Comparison of ENCODE assay signal across 10 cellular contexts in the genomic region with DNA sequence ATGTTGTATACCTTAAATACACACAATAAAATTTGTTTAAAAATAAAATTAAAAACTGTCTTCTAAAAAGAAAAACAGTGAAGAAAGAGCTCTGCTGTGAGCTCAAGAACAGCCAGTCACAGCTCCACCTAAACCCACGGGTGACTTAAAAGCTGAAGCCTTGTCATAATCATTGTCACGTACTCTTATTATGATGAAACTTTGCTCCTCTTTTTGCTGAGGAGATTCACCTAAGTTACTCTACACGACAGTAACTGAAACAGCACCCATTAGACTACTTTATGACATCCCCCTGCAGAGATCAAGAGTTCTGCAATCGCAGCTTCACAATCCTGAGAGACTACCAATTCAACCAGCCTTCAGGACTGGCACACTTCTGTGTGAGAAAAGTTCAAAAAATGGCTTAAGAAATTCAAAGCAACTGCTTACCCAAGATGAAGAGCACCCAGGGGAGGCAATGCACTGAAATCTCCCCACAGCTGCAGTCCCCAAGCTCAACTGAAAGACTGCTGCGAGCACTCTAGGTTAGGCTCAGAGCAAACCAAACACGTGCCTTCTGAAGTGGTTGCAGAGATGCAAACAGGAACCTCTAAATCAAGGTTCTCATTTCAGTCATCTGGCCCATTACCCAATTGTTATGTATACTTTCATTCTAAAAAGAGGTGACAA. TPM values are rescaled to one million over a fixed set of nuclear protein-coding genes. Genes with fewer than 3 reads are reported as not detected.
DNase-seq lines count a peak whose midpoint lies in the region; ATAC-seq and TF ChIP-seq lines count a peak whose summit lies in the region.
"Had no signal": no experiment of that assay in that cellular context is flagged by ENCODE, and none has a peak within 500 bp of the region (broad histone marks: within the 10 kb centered on the region; RNA-seq: fewer than 3 reads in every experiment).

A gene with protein sequence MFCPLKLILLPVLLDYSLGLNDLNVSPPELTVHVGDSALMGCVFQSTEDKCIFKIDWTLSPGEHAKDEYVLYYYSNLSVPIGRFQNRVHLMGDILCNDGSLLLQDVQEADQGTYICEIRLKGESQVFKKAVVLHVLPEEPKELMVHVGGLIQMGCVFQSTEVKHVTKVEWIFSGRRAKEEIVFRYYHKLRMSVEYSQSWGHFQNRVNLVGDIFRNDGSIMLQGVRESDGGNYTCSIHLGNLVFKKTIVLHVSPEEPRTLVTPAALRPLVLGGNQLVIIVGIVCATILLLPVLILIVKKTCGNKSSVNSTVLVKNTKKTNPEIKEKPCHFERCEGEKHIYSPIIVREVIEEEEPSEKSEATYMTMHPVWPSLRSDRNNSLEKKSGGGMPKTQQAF (minus strand): TSS at position 500 of the 669 bp plus-strand sequence. CDS start 10,145 bp downstream, outside the sequence.

- H3K4me1 ChIP-seq in naive thymus-derived CD4-positive, alpha-beta T cell (ENCODE audit: control insufficient read depth in 2 of 2, insufficient read depth in 2 of 2, low read length in 2 of 2) = peaks cover 79 to 84% of the 10 kb centered on the region in 2 donors

- POLR2A ChIA-PET in GM10248 (lab: Yijun Ruan, JAX) = interaction anchor here (1.0 kb wide), 1 partner anchor 10 kb away, joined by 3 read pairs; no protein-coding TSS in a partner anchor
- POLR2A ChIA-PET in naive thymus-derived CD4-positive, alpha-beta T cell (lab: Charles Lee) = interaction anchor here (0.5 to 4.6 kb wide), 28 partner anchors 8 to 867 kb away, joined by 3 to 75 read pairs (median 5); a partner anchor contains a TSS

- no peaks in the 10 kb centered on the region for H3K9me3 Mint-ChIP-seq in naive thymus-derived CD4-positive, alpha-beta T cell
- no peaks in the 10 kb centered on the region for H3K9me3 Mint-ChIP-seq in osteocyte (ENCODE audit: unreplicated experiment)

- TF ChIP-seq CTCF in GM10248 (IDR thresholded peaks at IDR 0.05; ENCODE audit: control extremely low read depth, extremely low read depth, low read depth, missing control alignments) (no peak), osteocyte (IDR thresholded peaks at IDR 0.05) (no peak)

- no peaks in the 10 kb centered on the region for H3K9me3 ChIP-seq in naive thymus-derived CD4-positive, alpha-beta T cell (ENCODE audit: control insufficient read depth in 2 of 3, low read length in 3 of 3)

- peak within 1 kb of the TSS in 9 of 10 donors; percentile 82 to 99 (median 90) for H3K4me3 Mint-ChIP-seq in naive thymus-derived CD4-positive, alpha-beta T cell
- H3K4me3 Mint-ChIP-seq in osteocyte (ENCODE audit: unreplicated experiment) = no peak within 1 kb of the TSS

- no peaks in the 10 kb centered on the region for H3K36me3 ChIP-seq in naive thymus-derived CD4-positive, alpha-beta T cell (ENCODE audit: control insufficient read depth in 2 of 3, insufficient read depth in 3 of 3, low read length in 3 of 3)

- intact Hi-C loops in naive thymus-derived CD4-positive, alpha-beta T cell (cut with micrococcal nuclease) = loop anchor here (1.0 to 5.0 kb wide), 14 partner anchors 7 to 703 kb away; a partner anchor contains a TSS

- peaks cover 0 to 39% (median 6%) of the 10 kb centered on the region in 5 donors for H3K36me3 Mint-ChIP-seq in naive thymus-derived CD4-positive, alpha-beta T cell
- no peaks in the 10 kb centered on the region for H3K36me3 Mint-ChIP-seq in osteocyte (ENCODE audit: unreplicated experiment)

- CTCF ChIA-PET in GM10248 (lab: Yijun Ruan, JAX) = interaction anchor here (1.7 kb wide), 1 partner anchor 13 kb away, joined by 4 read pairs; no protein-coding TSS in a partner anchor
- CTCF ChIA-PET in naive thymus-derived CD4-positive, alpha-beta T cell (lab: Charles Lee) = interaction anchor here (0.6 to 4.0 kb wide), 17 partner anchors 8 to 871 kb away, joined by 3 to 25 read pairs (median 4); a partner anchor contains a TSS

- H3K27me3 Mint-ChIP-seq in naive thymus-derived CD4-positive, alpha-beta T cell = no peaks in the 10 kb centered on the region
- H3K27me3 Mint-ChIP-seq in osteocyte (ENCODE audit: unreplicated experiment) = peaks cover 40% of the 10 kb centered on the region

- H3K27ac Mint-ChIP-seq in naive thymus-derived CD4-positive, alpha-beta T cell = peak within 1 kb of the TSS in 4 of 9 donors; percentile 91 to 94 (median 92)
- H3K27ac Mint-ChIP-seq in osteocyte (ENCODE audit: unreplicated experiment) = no peak within 1 kb of the TSS

- H3K4me3 ChIP-seq in naive thymus-derived CD4-positive, alpha-beta T cell (ENCODE audit: low read length) = peak within 1 kb of the TSS; percentile 67

- ATAC-seq in HG03196 (IDR thresholded peaks at IDR 0.05; ENCODE audit: unreplicated experiment) = peak; percentile 35
- ATAC-seq in naive thymus-derived CD4-positive, alpha-beta T cell = peak; percentile 89
- ATAC-seq: Panc1 had no signal

- peak within 1 kb of the TSS; percentile 78 for H3K27ac ChIP-seq in naive thymus-derived CD4-positive, alpha-beta T cell (ENCODE audit: low read depth, low read length)

- H3K27me3 ChIP-seq in naive thymus-derived CD4-positive, alpha-beta T cell (ENCODE audit: control insufficient read depth in 2 of 2, insufficient read depth in 2 of 2, low read length in 2 of 2) = no peaks in the 10 kb centered on the region

- peak; percentile 38 for DNase-seq in GM10248 (ENCODE audit: extremely low spot score)
- DNase-seq in activated T-cell treated with anti-CD3 and anti-CD28 coated beads, Interleukin-2, amount 50 U/mL, for 1 hour = peak; percentile 62
- peak; percentile 23 to 89 (median 82) for DNase-seq in naive thymus-derived CD4-positive, alpha-beta T cell
- DNase-seq in DMS 273 (lab: John Stamatoyannopoulos, UW; ENCODE audit: unreplicated experiment) = no peak
- DNase-seq in inferior parietal cortex (ENCODE audit: extremely low spot score) = no peak
- no peak for DNase-seq in osteocyte (ENCODE audit: extremely low spot score, unreplicated experiment)
- no peak for DNase-seq in NCI-H446 (lab: John Stamatoyannopoulos, UW)
- DNase-seq: glutamatergic neuron had no signal

- peaks cover 45 to 89% (median 80%) of the 10 kb centered on the region in 7 donors for H3K4me1 Mint-ChIP-seq in naive thymus-derived CD4-positive, alpha-beta T cell
- no peaks in the 10 kb centered on the region for H3K4me1 Mint-ChIP-seq in osteocyte (ENCODE audit: unreplicated experiment)

RNA-seq across cellular contexts. Expression of the gene that starts here (rescaled TPM):
- 100 to 1,000 TPM in 3 of 5 experiments, 10 to 100 TPM in 2; 64.3 to 120 (median 118) TPM for total RNA-seq in naive thymus-derived CD4-positive, alpha-beta T cell
- 100 to 1,000 TPM in 1 of 2 donors, 10 to 100 TPM in 1; 94.1 to 195 TPM for polyA plus RNA-seq in naive thymus-derived CD4-positive, alpha-beta T cell
- not detected in 2 replicates for total RNA-seq in osteocyte

Comparison
In these comparisons a context has a peak if more than half of its experiments do, and no peak if none do; other contexts are left out.
1. RNA of the gene that starts here (total RNA-seq): 64.3 to 120 TPM in naive thymus-derived CD4-positive, alpha-beta T cell; not detected in osteocyte; every median in the first group is over 10 times any median in the second.
2. DNase-seq: peak in GM10248 (single experiment), activated T-cell treated with anti-CD3 and anti-CD28 coated beads, Interleukin-2, amount 50 U/mL, for 1 hour (single experiment) and naive thymus-derived CD4-positive, alpha-beta T cell (9 of 9); none in DMS 273 (single experiment), inferior parietal cortex (single experiment), osteocyte (single experiment) and NCI-H446 (0 of 2).